Comparison of ENCODE assay signal across 9 cellular contexts in the genomic region with DNA sequence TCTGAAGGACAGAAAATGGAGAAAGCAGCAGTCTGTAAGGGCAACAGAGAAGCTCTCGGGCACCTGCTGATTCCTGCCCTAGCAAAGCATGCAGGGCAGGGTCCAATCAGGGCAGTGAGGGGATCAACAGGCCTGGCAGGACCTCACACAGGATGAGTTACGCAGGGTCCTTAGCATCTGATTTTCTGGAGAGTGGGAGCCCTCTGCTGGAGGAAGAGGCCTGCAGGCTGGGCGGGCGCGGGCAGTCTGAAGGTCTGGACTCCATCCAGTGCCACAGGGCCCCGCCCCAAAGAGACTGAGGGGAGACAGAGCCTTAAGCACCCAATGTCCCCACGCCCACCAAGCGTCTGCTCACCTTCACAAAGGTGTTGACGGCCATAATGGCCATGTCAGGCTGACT. TPM values are rescaled to one million over a fixed set of nuclear protein-coding genes. Genes with fewer than 3 reads are reported as not detected.
A peak's percentile ranks its signal among the peaks of the same experiment; 100 is the strongest.
DNase-seq lines count a peak whose midpoint lies in the region; ATAC-seq and TF ChIP-seq lines count a peak whose summit lies in the region.
"Had no signal": no experiment of that assay in that cellular context is flagged by ENCODE, and none has a peak within 500 bp of the region (broad histone marks: within the 10 kb centered on the region; RNA-seq: fewer than 3 reads in every experiment).

No MANE protein-coding gene starts in this region.

- H3K27me3 ChIP-seq in PC-9 (ENCODE audit: insufficient read depth, low read depth): no peaks in the 10 kb centered on the region

- no peaks in the 10 kb centered on the region for H3K9me3 ChIP-seq in PC-9 (ENCODE audit: insufficient read depth, low read depth)

- H4K20me1 ChIP-seq in PC-9 (ENCODE audit: insufficient read depth): no peaks in the 10 kb centered on the region

- no peaks in the 10 kb centered on the region for H3K9me3 Mint-ChIP-seq in neural crest cell
- H3K9me3 Mint-ChIP-seq: IgD-negative memory B cell had no signal

- H3K9me2 ChIP-seq in PC-9 (ENCODE audit: insufficient read depth): no peaks in the 10 kb centered on the region

- peak; percentile 55 for TF ChIP-seq CTCF in PC-9 (conservative IDR thresholded peaks at IDR 0.05)
- peak; percentile 57 for TF ChIP-seq CTCF in epithelial cell of proximal tubule (conservative IDR thresholded peaks at IDR 0.05; ENCODE audit: low read depth, low read length)
- peak; percentile 65 for TF ChIP-seq CTCF in neural crest cell (conservative IDR thresholded peaks at IDR 0.05)

- no peak overlapping the region for H2AFZ ChIP-seq in PC-9

- H3K4me3 Mint-ChIP-seq in neural crest cell: no peak overlapping the region

- no peak overlapping the region for H3K27ac ChIP-seq in PC-9

- no TSS peak for BruUV-seq in PC-9 (replicated peaks; lab: Mats Ljungman, UMichigan)

- peak; percentile 60 for DNase-seq in EL
- peak; percentile 24 to 39 for DNase-seq in PC-9
- no peak for DNase-seq in epithelial cell of proximal tubule (ENCODE audit: low read depth)
- DNase-seq in neural crest cell (ENCODE audit: low read depth, low spot score): peak; percentile 55
- no peak for DNase-seq in T-helper 2 cell
- DNase-seq in activated T-cell treated with anti-CD3 and anti-CD28 coated beads, Interleukin-2, amount 50 U/mL, for 48 hours: no peak
- DNase-seq in middle frontal gyrus (ENCODE audit: extremely low spot score, low spot score): no peak

- no peaks in the 10 kb centered on the region for H3K27me3 Mint-ChIP-seq in neural crest cell (ENCODE audit: low read depth)
- H3K27me3 Mint-ChIP-seq: IgD-negative memory B cell had no signal

- intact Hi-C loops in PC-9 (cut with micrococcal nuclease; ENCODE audit: unreplicated experiment): no loop called here

- H3K4me2 ChIP-seq in PC-9: no peak overlapping the region

- H3K4me1 ChIP-seq in PC-9 (replicated peaks; ENCODE audit: insufficient read depth): no peaks in the 10 kb centered on the region

- H3K36me3 ChIP-seq in PC-9 (ENCODE audit: low read depth): peaks cover 10% of the 10 kb centered on the region; the same call in 1 of the 2 replicates

- no peak for ATAC-seq in GM21723 (IDR thresholded peaks at IDR 0.05; ENCODE audit: unreplicated experiment)

- POLR2A ChIA-PET in PC-9 (lab: Charles Lee; ENCODE audit: unreplicated experiment): no interaction called here

- peaks cover 5% of the 10 kb centered on the region for H3K4me1 Mint-ChIP-seq in neural crest cell

- H3F3A ChIP-seq in PC-9 (ENCODE audit: insufficient read depth, low read depth): no peaks in the 10 kb centered on the region

- H3K36me3 Mint-ChIP-seq in neural crest cell (ENCODE audit: low read depth): peaks cover 3% of the 10 kb centered on the region
- H3K36me3 Mint-ChIP-seq: IgD-negative memory B cell had no signal

- H3K27ac Mint-ChIP-seq in neural crest cell (ENCODE audit: unreplicated experiment): no peak overlapping the region
- H3K27ac Mint-ChIP-seq: IgD-negative memory B cell had no signal

- H3K79me2 ChIP-seq in PC-9 (ENCODE audit: low read depth): no peaks in the 10 kb centered on the region

- H3K4me3 ChIP-seq in PC-9 (no peak overlapping the region), epithelial cell of proximal tubule (ENCODE audit: low read depth, low read length) (no peak overlapping the region)

- CTCF ChIA-PET in PC-9 (lab: Charles Lee): no interaction called here

RNA-seq across cellular contexts. Expression of gene AP1B1, which starts 28.9 kb away (rescaled TPM):
- total RNA-seq in PC-9 (2021) (43.9 and 50.8 TPM in 2 replicates), epithelial cell of proximal tubule (50.3 and 79.7 TPM in 2 replicates), neural crest cell (56.7 and 58.4 TPM in 2 replicates)

RNA-seq across cellular contexts. Expression of gene RASL10A, which starts 44.0 kb away (rescaled TPM):
- total RNA-seq in PC-9 (2021) (not detected in 2 replicates), epithelial cell of proximal tubule (0.12 TPM in 1 of 2 replicates, not detected in the other), neural crest cell (0.27 and 0.63 TPM in 2 replicates)

RNA-seq across cellular contexts. Expression of gene GAS2L1, which starts 53.0 kb away (rescaled TPM):
- total RNA-seq in PC-9 (2021) (15.2 and 16.6 TPM in 2 replicates), epithelial cell of proximal tubule (31.4 and 34.9 TPM in 2 replicates), neural crest cell (7.8 and 8.9 TPM in 2 replicates)

Comparison
In these comparisons a context has a peak if more than half of its experiments do, and no peak if none do; other contexts are left out.
1. DNase-seq: peak in EL (single experiment), PC-9 (2 of 2) and neural crest cell (single experiment); none in epithelial cell of proximal tubule (single experiment), T-helper 2 cell (0 of 5), activated T-cell treated with anti-CD3 and anti-CD28 coated beads, Interleukin-2, amount 50 U/mL, for 48 hours (0 of 2) and middle frontal gyrus (single experiment).
2. Peak in every context shown above with its lines, with median percentiles within 50 percentile points of each other: CTCF ChIP-seq.